ENCODE assay signal across 30 cellular contexts in the genomic region with DNA sequence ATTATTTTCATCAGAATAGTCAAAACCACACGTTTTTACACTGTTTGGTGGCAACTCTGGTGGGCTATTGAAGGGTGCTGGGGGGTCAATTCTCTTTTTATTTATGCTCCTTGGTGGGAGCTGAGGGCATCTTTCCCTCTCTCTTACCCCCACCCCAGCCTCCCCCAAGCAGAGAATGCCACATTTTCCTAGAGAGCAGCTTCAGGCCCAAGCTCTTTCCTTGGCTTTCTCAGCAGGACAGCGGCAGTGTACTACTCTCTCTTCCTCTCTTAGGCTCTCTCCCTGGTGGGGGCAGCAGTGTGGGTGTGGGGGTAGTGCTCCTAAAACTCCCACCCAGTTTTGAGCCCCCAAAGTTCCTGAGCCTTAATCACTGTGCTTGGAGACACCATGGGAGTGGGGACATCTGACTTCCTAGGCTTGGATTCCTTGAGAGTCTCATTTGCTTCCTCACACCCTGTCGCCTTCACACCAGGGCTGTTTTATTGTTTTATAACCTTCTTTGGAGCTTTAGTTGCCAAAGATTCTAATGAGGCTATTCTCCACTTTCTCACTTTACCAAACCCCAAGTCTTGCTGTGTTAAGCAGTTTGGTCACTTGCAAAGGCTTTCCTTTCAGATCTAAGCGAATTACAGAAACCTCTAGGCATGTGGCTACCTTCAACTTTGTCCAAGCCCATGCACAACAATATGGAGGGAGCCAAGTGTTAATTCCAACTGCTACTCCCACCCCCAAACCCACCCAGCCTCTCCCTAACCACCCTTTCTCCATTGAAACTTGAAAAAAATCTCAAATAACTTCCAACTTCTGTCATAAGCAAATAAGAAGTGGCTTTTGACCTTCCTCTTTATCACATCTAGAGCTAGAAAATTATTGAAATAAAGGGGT. TPM values are rescaled to one million over a fixed set of nuclear protein-coding genes. Genes with fewer than 3 reads are reported as not detected.
"Had no signal": no experiment of that assay in that cellular context is flagged by ENCODE, and none has a peak within 500 bp of the region (broad histone marks: within the 10 kb centered on the region; RNA-seq: fewer than 3 reads in every experiment).

No MANE protein-coding gene starts in this region.

- H2AFZ ChIP-seq: hepatocyte had no signal

- DNase-seq: colonic mucosa; effector CD8-positive, alpha-beta T cell; endodermal cell; foreskin keratinocyte; heart left ventricle; left cardiac atrium; left ventricle myocardium superior; lower lobe of right lung; naive B cell; occipital lobe; ovary; posterior cingulate gyrus; psoas muscle; right cardiac atrium; sigmoid colon; stimulated activated CD4-positive, alpha-beta T cell treated with anti-CD3 and anti-CD28 coated beads, Interleukin-4, amount 100 ng/mL, for 4 hours; transverse colon had no signal

- H3K27ac Mint-ChIP-seq: dendritic cell treated with granulocyte-macrophage colony-stimulating factor and Interleukin-4, amounts not matched to agents 40 ng/mL and 50 ng/mL, for 4 days; endodermal cell; naive B cell; natural killer cell treated with Interleukin-12 subunit alpha and Interleukin-12 subunit beta and Interleukin-15 and Interleukin-18, amount 100 ng/mL, for 72 hours; stimulated activated memory B cell treated with anti-CD40 and anti-IgM and Interleukin-4, amounts not matched to agents 10 μg/mL and 1 μg/mL and 100 μg/mL, for 72 hours; stimulated activated naive CD8-positive, alpha-beta T cell treated with anti-CD3 and anti-CD28 coated beads, Interleukin-15, Interleukin-2, amounts not matched to agents 100 ng/mL and 50 ng/mL, for 24 hours had no signal

- H3K79me2 ChIP-seq: hepatocyte had no signal

- H3K27ac ChIP-seq: colonic mucosa, epithelial cell of prostate, esophagus muscularis mucosa, foreskin keratinocyte, gastroesophageal sphincter, heart left ventricle, hepatocyte, lower lobe of right lung, ovary, psoas muscle, sigmoid colon, suprapubic skin had no signal

- H3K36me3 Mint-ChIP-seq: natural killer cell treated with Interleukin-12 subunit alpha and Interleukin-12 subunit beta and Interleukin-15 and Interleukin-18, amount 100 ng/mL, for 72 hours; stimulated activated memory B cell treated with anti-CD40 and anti-IgM and Interleukin-4, amounts not matched to agents 10 μg/mL and 1 μg/mL and 100 μg/mL, for 72 hours had no signal

- H3K4me1 ChIP-seq: colonic mucosa, foreskin keratinocyte had no signal

- H3K4me2 ChIP-seq: hepatocyte had no signal

- H3K4me3 ChIP-seq: colonic mucosa, esophagus muscularis mucosa, gastroesophageal sphincter, heart left ventricle, hepatocyte, lower lobe of right lung, ovary, psoas muscle, sigmoid colon, suprapubic skin, transverse colon had no signal

- H3K9me3 Mint-ChIP-seq: central memory CD8-positive, alpha-beta T cell; dendritic cell treated with granulocyte-macrophage colony-stimulating factor and Interleukin-4, amounts not matched to agents 40 ng/mL and 50 ng/mL, for 4 days; endodermal cell; natural killer cell treated with Interleukin-12 subunit alpha and Interleukin-12 subunit beta and Interleukin-15 and Interleukin-18, amount 100 ng/mL, for 72 hours; stimulated activated memory B cell treated with anti-CD40 and anti-IgM and Interleukin-4, amounts not matched to agents 10 μg/mL and 1 μg/mL and 100 μg/mL, for 72 hours; stimulated activated naive CD8-positive, alpha-beta T cell treated with anti-CD3 and anti-CD28 coated beads, Interleukin-15, Interleukin-2, amounts not matched to agents 100 ng/mL and 50 ng/mL, for 24 hours had no signal

- H3K9me3 ChIP-seq: colonic mucosa, esophagus muscularis mucosa, gastroesophageal sphincter, heart left ventricle, lower lobe of right lung, ovary, psoas muscle, sigmoid colon, suprapubic skin, transverse colon had no signal

- H3K4me3 Mint-ChIP-seq: central memory CD8-positive, alpha-beta T cell; dendritic cell treated with granulocyte-macrophage colony-stimulating factor and Interleukin-4, amounts not matched to agents 40 ng/mL and 50 ng/mL, for 4 days; endodermal cell; naive B cell; natural killer cell treated with Interleukin-12 subunit alpha and Interleukin-12 subunit beta and Interleukin-15 and Interleukin-18, amount 100 ng/mL, for 72 hours; stimulated activated memory B cell treated with anti-CD40 and anti-IgM and Interleukin-4, amounts not matched to agents 10 μg/mL and 1 μg/mL and 100 μg/mL, for 72 hours; stimulated activated naive CD8-positive, alpha-beta T cell treated with anti-CD3 and anti-CD28 coated beads, Interleukin-15, Interleukin-2, amounts not matched to agents 100 ng/mL and 50 ng/mL, for 24 hours had no signal

- H3K36me3 ChIP-seq: colonic mucosa, esophagus muscularis mucosa, gastroesophageal sphincter, heart left ventricle, lower lobe of right lung, ovary, sigmoid colon, suprapubic skin, transverse colon had no signal

- H3K27me3 ChIP-seq: colonic mucosa, ovary had no signal

RNA-seq across cellular contexts. Expression of gene HOXD4, which starts 6.0 kb away (rescaled TPM):
- total RNA-seq: chondrocyte; endodermal cell; fibroblast of lung; natural killer cell treated with Interleukin-12 subunit alpha and Interleukin-12 subunit beta and Interleukin-15 and Interleukin-18, amount 100 ng/mL, for 72 hours; occipital lobe; right cardiac atrium had no signal
- polyA plus RNA-seq: fibroblast of lung, hepatocyte had no signal

RNA-seq across cellular contexts. Expression of gene HOXD3, which starts 11.8 kb away (rescaled TPM):
- total RNA-seq: chondrocyte; endodermal cell; fibroblast of lung; mononuclear cell; natural killer cell treated with Interleukin-12 subunit alpha and Interleukin-12 subunit beta and Interleukin-15 and Interleukin-18, amount 100 ng/mL, for 72 hours; occipital lobe; right cardiac atrium had no signal
- polyA plus RNA-seq: fibroblast of lung, hepatocyte had no signal

RNA-seq across cellular contexts. Expression of gene HOXD8, which starts 15.8 kb away (rescaled TPM):
- total RNA-seq: chondrocyte; endodermal cell; fibroblast of lung; mononuclear cell; natural killer cell treated with Interleukin-12 subunit alpha and Interleukin-12 subunit beta and Interleukin-15 and Interleukin-18, amount 100 ng/mL, for 72 hours; occipital lobe had no signal
- polyA plus RNA-seq: fibroblast of lung, hepatocyte had no signal

RNA-seq across cellular contexts. Expression of gene HOXD9, which starts 22.8 kb away (rescaled TPM):
- total RNA-seq: chondrocyte; endodermal cell; fibroblast of lung; left ventricle myocardium superior; mononuclear cell; natural killer cell treated with Interleukin-12 subunit alpha and Interleukin-12 subunit beta and Interleukin-15 and Interleukin-18, amount 100 ng/mL, for 72 hours; occipital lobe; right cardiac atrium had no signal
- polyA plus RNA-seq: fibroblast of lung had no signal

RNA-seq across cellular contexts. Expression of gene HOXD10, which starts 28.7 kb away (rescaled TPM):
- total RNA-seq: chondrocyte; endodermal cell; fibroblast of lung; foreskin keratinocyte; left cardiac atrium; left ventricle myocardium superior; lower lobe of right lung; mononuclear cell; natural killer cell treated with Interleukin-12 subunit alpha and Interleukin-12 subunit beta and Interleukin-15 and Interleukin-18, amount 100 ng/mL, for 72 hours; occipital lobe; psoas muscle; right cardiac atrium had no signal
- polyA plus RNA-seq: fibroblast of lung, foreskin keratinocyte, right cardiac atrium had no signal
